23 cellular contexts compared by ENCODE assay signal in genomic region chr3:32891365-32891764, GRCh38.
"Had no signal": no experiment of that assay in that cellular context is flagged by ENCODE, and none has a peak within 500 bp of the region (broad histone marks: within the 10 kb centered on the region; RNA-seq: fewer than 3 reads in every experiment).

No MANE protein-coding gene starts in this region.

- ATAC-seq: K562, T-cell had no signal

- H3K9me3 ChIP-seq: MG63, SJSA1 had no signal

- H3K4me1 ChIP-seq: SJSA1 had no signal

- DNase-seq: MG63, NCI-H1092 treated with DMSO at 0.1 percent for 48 hours, NCI-H1436, NCI-H187, NCI-H2029, NCI-H2081 treated with DMSO at 0.1 percent for 48 hours, NCI-H2171, NCI-H226, NCI-H446, NCI-H510A, NCI-H524 treated with DMSO at 0.1 percent for 48 hours, NCI-H69, NCI-H774, Right ventricle myocardium superior, RPMI8226, SIG-M5, SW 1271, T-cell had no signal

- H3K36me3 ChIP-seq: MG63, SJSA1 had no signal

- H3K27ac ChIP-seq: HL-60, SJSA1, SK-N-MC had no signal

- H3K4me3 ChIP-seq: K562, MG63, SJSA1, SK-N-MC had no signal

- FAIRE-seq: K562, RCC 7860 had no signal

- H3K27me3 ChIP-seq: MG63 had no signal
